Comparison of ENCODE assay signal across 10 cellular contexts in genomic region chrX:154804564-154804956, GRCh38. TPM values are rescaled to one million over a fixed set of nuclear protein-coding genes. Genes with fewer than 3 reads are reported as not detected.
DNase-seq lines count a peak whose midpoint lies in the region; ATAC-seq, FAIRE-seq and TF ChIP-seq lines count a peak whose summit lies in the region.
"Had no signal": no experiment of that assay in that cellular context is flagged by ENCODE, and none has a peak within 500 bp of the region (broad histone marks: within the 10 kb centered on the region; RNA-seq: fewer than 3 reads in every experiment).

No MANE protein-coding gene starts in this region.

- H2AFZ ChIP-seq in H9 (ENCODE audit: low read length), result no peak overlapping the region

- H4K8ac ChIP-seq in H9 (replicated peaks; ENCODE audit: insufficient read length, low read depth, low read length), result no peak overlapping the region

- no peak overlapping the region for H2AK5ac ChIP-seq in H9 (ENCODE audit: insufficient read length, low read length)

- H3K27me3 ChIP-seq in H9 (ENCODE audit: insufficient read depth, low read length) (peaks cover 5% of the 10 kb centered on the region; the same call in 1 of the 2 replicates), right cardiac atrium (ENCODE audit: control insufficient read depth, insufficient read depth) (no peaks in the 10 kb centered on the region), small intestine (ENCODE audit: control insufficient read depth in 2 of 2, insufficient read depth in 2 of 2, low read length in 2 of 2) (no peaks in the 10 kb centered on the region)

- no peaks in the 10 kb centered on the region for H3K36me3 ChIP-seq in small intestine (ENCODE audit: control insufficient read depth in 2 of 2, insufficient read depth in 2 of 2, low read length in 2 of 2)

- DNase-seq in H9 (no peak), activated B cell treated with CpG ODN at 0.5 μM for 24 hours (no peak), right cardiac atrium (no peak), small intestine (no peak), NCI-H1694 treated with DMSO at 0.1 percent for 48 hours (lab: John Stamatoyannopoulos, UW) (no peak)

- no peak for ATAC-seq in activated B cell treated with CpG ODN at 0.5 μM for 24 hours (ENCODE audit: low read depth)
- peak in 1 of 2 donors; percentile 3 for ATAC-seq in right cardiac atrium
- no peak for ATAC-seq in HG03196 (IDR thresholded peaks at IDR 0.05; ENCODE audit: unreplicated experiment)
- no peak for ATAC-seq in GM18873 (IDR thresholded peaks at IDR 0.05; ENCODE audit: low FRiP score, unreplicated experiment)
- ATAC-seq in GM18870 (IDR thresholded peaks at IDR 0.05; ENCODE audit: unreplicated experiment), result no peak

- H3K27me3 Mint-ChIP-seq in H9 (ENCODE audit: low read depth) (peaks cover 29% of the 10 kb centered on the region), activated B cell treated with CpG ODN at 0.5 μM for 24 hours (no peaks in the 10 kb centered on the region)

- H2BK5ac ChIP-seq in H9 (ENCODE audit: insufficient read length, low read length), result no peak overlapping the region

- intact Hi-C loops in activated B cell treated with CpG ODN at 0.5 μM for 24 hours (cut with micrococcal nuclease), result no loop called here
- intact Hi-C loops in right cardiac atrium (cut with DNase I), result no loop called here

- H3T11ph ChIP-seq in H9 (ENCODE audit: low read length), result no peak overlapping the region

- H2BK15ac ChIP-seq in H9 (ENCODE audit: low read depth, low read length), result no peak overlapping the region

- no peak overlapping the region for H3K18ac ChIP-seq in H9 (ENCODE audit: insufficient read length, low read depth, low read length)

- H3K4me1 ChIP-seq in H9 (ENCODE audit: insufficient read depth, low read length) (peaks cover 3% of the 10 kb centered on the region; the same call in 1 of the 2 replicates), right cardiac atrium (ENCODE audit: control insufficient read depth, insufficient read depth, low read length) (peaks cover 2% of the 10 kb centered on the region), small intestine (ENCODE audit: control insufficient read depth in 2 of 2, insufficient read depth in 1 of 2, low read depth in 1 of 2, low read length in 1 of 2) (no peaks in the 10 kb centered on the region)

- H3K79me1 ChIP-seq in H9 (ENCODE audit: insufficient read depth, low read depth, low read length, poor library complexity, severe bottlenecking), result no peaks in the 10 kb centered on the region

- H3K27ac Mint-ChIP-seq in H9 (no peak overlapping the region), activated B cell treated with CpG ODN at 0.5 μM for 24 hours (no peak overlapping the region)

- no peak overlapping the region for H4K5ac ChIP-seq in H9 (ENCODE audit: insufficient read length, low read depth, low read length)

- H3K23me2 ChIP-seq in H9 (ENCODE audit: insufficient read length, low read depth, low read length, poor library complexity, severe bottlenecking), result peaks cover 5% of the 10 kb centered on the region

- H3K14ac ChIP-seq in H9 (ENCODE audit: insufficient read depth, low read length), result no peak overlapping the region

- H3K9me3 Mint-ChIP-seq in H9 (peaks cover 79% of the 10 kb centered on the region in 2 experiments), activated B cell treated with CpG ODN at 0.5 μM for 24 hours (no peaks in the 10 kb centered on the region)

- H3K56ac ChIP-seq in H9 (ENCODE audit: insufficient read length, low read depth, low read length), result no peak overlapping the region

- H3K9me3 ChIP-seq in H9 (ENCODE audit: control insufficient read depth, low read depth, low read length), result peaks cover 28% of the 10 kb centered on the region
- no peaks in the 10 kb centered on the region for H3K9me3 ChIP-seq in right cardiac atrium (ENCODE audit: control insufficient read depth, low read length)
- no peaks in the 10 kb centered on the region for H3K9me3 ChIP-seq in small intestine (ENCODE audit: control insufficient read depth, low read depth)

- WGBS in H9 (ENCODE audit: extremely low coverage, insufficient read length, low lambda C conversion rate), result no CpG with 5 or more reads among the region's 5 CpGs
- WGBS in right cardiac atrium, result 30% methylated on average over 5 of the region's 5 CpGs
- 8 to 32% (median 31%) methylated on average over 5 of the region's 5 CpGs for WGBS in small intestine, 3 donors

- H3K4ac ChIP-seq in H9 (ENCODE audit: low read depth, low read length), result no peak overlapping the region

- H4K20me1 ChIP-seq in H9 (ENCODE audit: control insufficient read depth, insufficient read depth, insufficient read length), result no peaks in the 10 kb centered on the region

- peak overlapping the region; percentile 68 to 79 for H3K4me3 Mint-ChIP-seq in H9
- H3K4me3 Mint-ChIP-seq in activated B cell treated with CpG ODN at 0.5 μM for 24 hours, result peak overlapping the region; percentile 86

- peak overlapping the region; percentile 70 for H3K9ac ChIP-seq in H9 (ENCODE audit: extremely low read depth, insufficient read length, low read length)

- no peak overlapping the region for H3K23ac ChIP-seq in H9 (ENCODE audit: insufficient read length, low read depth, low read length)

- H2BK12ac ChIP-seq in H9 (ENCODE audit: insufficient read length, low read depth, low read length), result no peak overlapping the region

- H4K91ac ChIP-seq in H9 (ENCODE audit: insufficient read length, low read depth, low read length), result no peak overlapping the region

- CTCF ChIA-PET in activated B cell treated with CpG ODN at 0.5 μM for 24 hours (lab: Charles Lee), result no interaction called here

- H3K27ac ChIP-seq in H9 (ENCODE audit: insufficient read length, low read depth, low read length) (no peak overlapping the region), right cardiac atrium (ENCODE audit: low read length) (peak overlapping the region; percentile 14), small intestine (ENCODE audit: low read depth in 1 of 2, low read length in 1 of 2) (peak overlapping the region; percentile 84 to 86)

- H3K36me3 Mint-ChIP-seq in H9 (ENCODE audit: insufficient read depth in 1 of 3, low read depth in 3 of 3), result peaks cover 5 to 16% (median 15%) of the 10 kb centered on the region in 3 experiments; a peak in 6 of 7 replicates
- H3K36me3 Mint-ChIP-seq in activated B cell treated with CpG ODN at 0.5 μM for 24 hours (ENCODE audit: low read depth), result no peaks in the 10 kb centered on the region

- POLR2A ChIA-PET in activated B cell treated with CpG ODN at 0.5 μM for 24 hours (lab: Charles Lee), result no interaction called here

- TF ChIP-seq CTCF in H9 (conservative IDR thresholded peaks at IDR 0.05) (no peak), activated B cell treated with CpG ODN at 0.5 μM for 24 hours (IDR thresholded peaks at IDR 0.05) (no peak)

- H3K79me2 ChIP-seq in H9 (ENCODE audit: insufficient read depth, low read length), result no peaks in the 10 kb centered on the region

- peaks cover 15 to 29% of the 10 kb centered on the region in 2 experiments for H3K4me1 Mint-ChIP-seq in H9
- peaks cover 15% of the 10 kb centered on the region for H3K4me1 Mint-ChIP-seq in activated B cell treated with CpG ODN at 0.5 μM for 24 hours

- H2BK20ac ChIP-seq in H9 (ENCODE audit: low read depth, low read length, poor library complexity, severe bottlenecking), result no peak overlapping the region

- H3K4me3 ChIP-seq in right cardiac atrium (ENCODE audit: low read length), result peak overlapping the region; percentile 64
- peak overlapping the region; percentile 51 to 73 for H3K4me3 ChIP-seq in small intestine (ENCODE audit: low read depth in 1 of 2, low read length in 2 of 2)

- H2BK120ac ChIP-seq in H9 (ENCODE audit: low read depth, low read length, poor library complexity, severe bottlenecking), result no peak overlapping the region

- FAIRE-seq in small intestine (lab: Jason Lieb, UNC), result no peak

- H3K4me2 ChIP-seq in H9 (ENCODE audit: insufficient read depth, insufficient read length, low read length), result peak overlapping the region; percentile 38

RNA-seq across cellular contexts. Expression of gene MPP1, which starts 0.7 kb away (rescaled TPM):
- total RNA-seq in H9 (2021) (16.4 and 17.9 TPM in 2 replicates), activated B cell treated with CpG ODN at 0.5 μM for 24 hours (5.8 and 7.2 TPM in 2 replicates), right cardiac atrium (10 to 100 TPM; 25.3 to 42.7 (median 35.8) TPM)
- polyA plus RNA-seq in right cardiac atrium (20.4 TPM), small intestine (100 to 1,000 TPM in 2 of 3 donors, 10 to 100 TPM in 1; 35.9 to 199 (median 132) TPM)

RNA-seq across cellular contexts. Expression of gene SMIM9, which starts 29.9 kb away (rescaled TPM):
- not detected in 2 replicates for total RNA-seq in H9 (2021)
- total RNA-seq in activated B cell treated with CpG ODN at 0.5 μM for 24 hours, result not detected in 2 replicates
- not detected for total RNA-seq in right cardiac atrium
- not detected for polyA plus RNA-seq in right cardiac atrium
- not detected for polyA plus RNA-seq in small intestine
- total RNA-seq: NCI-H460, renal cortical epithelial cell had no signal

RNA-seq across cellular contexts. Expression of gene DKC1, which starts 41.9 kb away (rescaled TPM):
- total RNA-seq in H9 (2021), result 160 and 164 TPM in 2 replicates
- 93.5 and 105 TPM in 2 replicates for total RNA-seq in activated B cell treated with CpG ODN at 0.5 μM for 24 hours
- total RNA-seq in right cardiac atrium, result 10 to 100 TPM; 18.7 to 27.0 (median 21.4) TPM
- 14.0 TPM for polyA plus RNA-seq in right cardiac atrium
- 10 to 100 TPM; 12.5 to 56.0 (median 19.7) TPM for polyA plus RNA-seq in small intestine

RNA-seq across cellular contexts. Expression of gene GAB3, which starts 53.7 kb away (rescaled TPM):
- 0.42 and 0.46 TPM in 2 replicates for total RNA-seq in H9 (2021)
- total RNA-seq in activated B cell treated with CpG ODN at 0.5 μM for 24 hours, result 7.1 and 7.5 TPM in 2 replicates
- 10 to 100 TPM in 3 of 4 donors, 1 to 10 TPM in 1; 7.8 to 14.4 (median 11.4) TPM for total RNA-seq in right cardiac atrium
- 4.7 TPM for polyA plus RNA-seq in right cardiac atrium
- 1 to 10 TPM; 1.1 to 1.6 (median 1.1) TPM for polyA plus RNA-seq in small intestine
